15 cellular contexts compared by ENCODE assay signal in the genomic region with DNA sequence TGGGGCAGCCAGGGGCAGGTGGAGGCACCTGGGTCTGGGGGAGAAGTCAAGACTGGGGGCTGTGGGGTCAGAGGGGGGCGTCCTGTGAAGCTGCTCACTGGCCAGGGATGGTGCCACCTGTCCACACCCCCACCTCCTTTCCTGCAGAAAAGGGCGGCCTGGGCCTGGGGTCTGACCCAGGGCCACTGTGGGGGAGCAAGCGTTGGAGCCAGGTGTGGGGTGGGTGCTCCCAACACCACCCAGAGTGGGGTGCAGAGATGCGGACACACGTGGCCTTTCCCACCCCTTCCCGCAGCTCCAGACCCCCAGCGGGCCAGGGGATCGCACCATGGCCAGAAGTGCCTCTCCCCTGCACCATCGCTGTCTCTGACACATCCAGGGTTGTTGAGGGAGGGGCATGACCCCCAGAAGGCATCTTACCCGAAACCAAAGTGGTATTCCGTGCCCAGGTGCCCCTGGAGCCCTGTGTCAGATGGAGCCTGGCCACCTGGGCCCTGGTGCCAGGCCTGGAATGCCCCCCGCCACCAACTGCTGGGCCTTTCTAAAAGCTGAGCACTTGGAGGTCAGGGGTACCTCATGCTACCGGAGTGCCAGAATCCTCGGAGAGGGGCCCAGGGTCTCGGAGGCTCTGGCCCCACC.
"Had no signal": no experiment of that assay in that cellular context is flagged by ENCODE, and none has a peak within 500 bp of the region (broad histone marks: within the 10 kb centered on the region; RNA-seq: fewer than 3 reads in every experiment).

No MANE protein-coding gene starts in this region.

- H3K4me3 ChIP-seq: gastroesophageal sphincter, hepatocyte, tibial artery, uterus had no signal

- DNase-seq: activated CD4-positive, CD25-positive, alpha-beta regulatory T cell; activated CD8-positive, alpha-beta memory T cell treated with anti-CD3 and anti-CD28 coated beads, Interleukin-2, amount 50 U/mL, for 4 hours; activated CD8-positive, alpha-beta T cell treated with anti-CD3 and anti-CD28 coated beads, Interleukin-2, amount 10 ng/mL, durations not matched to agents 7 days and 5 days; activated gamma-delta T cell; activated naive CD8-positive, alpha-beta T cell treated with anti-CD3 and anti-CD28 coated beads, Interleukin-2, amount 50 U/mL, for 24 hours; activated T-cell treated with anti-CD3 and anti-CD28 coated beads, Interleukin-2, amount 50 U/mL, for 48 hours; erythroblast; stimulated activated CD4-positive, alpha-beta T cell treated with anti-CD3 and anti-CD28 coated beads, Interleukin-2, amount 100 ng/mL, for 48 hours had no signal

- H3K27me3 Mint-ChIP-seq: activated CD4-positive, alpha-beta T cell treated with anti-CD3 and anti-CD28 coated beads, Interleukin-2, amount 10 ng/mL, durations not matched to agents 24 days and 14 days; stimulated activated memory B cell treated with anti-CD40 and anti-IgM and Interleukin-4, amounts not matched to agents 10 μg/mL and 1 μg/mL and 100 μg/mL, for 72 hours had no signal

- ATAC-seq: activated CD8-positive, alpha-beta T cell treated with anti-CD3 and anti-CD28 coated beads, Interleukin-2, amount 10 ng/mL, durations not matched to agents 7 days and 5 days; activated naive CD8-positive, alpha-beta T cell treated with anti-CD3 and anti-CD28 coated beads, Interleukin-2, amount 50 U/mL, for 24 hours; gastroesophageal sphincter; stimulated activated memory B cell treated with anti-CD40 and anti-IgM and Interleukin-4, amounts not matched to agents 10 μg/mL and 1 μg/mL and 100 μg/mL, for 72 hours had no signal

- H3K9me3 ChIP-seq: gastroesophageal sphincter, tibial artery, uterus had no signal

- H3K27ac Mint-ChIP-seq: activated naive CD8-positive, alpha-beta T cell treated with anti-CD3 and anti-CD28 coated beads, Interleukin-2, amount 50 U/mL, for 24 hours; nephron had no signal

- H3K27ac ChIP-seq: gastroesophageal sphincter, hepatocyte, tibial artery, uterus had no signal

- H3K36me3 Mint-ChIP-seq: stimulated activated memory B cell treated with anti-CD40 and anti-IgM and Interleukin-4, amounts not matched to agents 10 μg/mL and 1 μg/mL and 100 μg/mL, for 72 hours had no signal

- H3K4me3 Mint-ChIP-seq: activated naive CD8-positive, alpha-beta T cell treated with anti-CD3 and anti-CD28 coated beads, Interleukin-2, amount 50 U/mL, for 24 hours had no signal

- H3K36me3 ChIP-seq: gastroesophageal sphincter, tibial artery, uterus had no signal

- H3K9me3 Mint-ChIP-seq: activated CD4-positive, alpha-beta T cell treated with anti-CD3 and anti-CD28 coated beads, Interleukin-2, amount 10 ng/mL, durations not matched to agents 24 days and 14 days; activated naive CD8-positive, alpha-beta T cell treated with anti-CD3 and anti-CD28 coated beads, Interleukin-2, amount 50 U/mL, for 24 hours; stimulated activated memory B cell treated with anti-CD40 and anti-IgM and Interleukin-4, amounts not matched to agents 10 μg/mL and 1 μg/mL and 100 μg/mL, for 72 hours had no signal

- H3K27me3 ChIP-seq: gastroesophageal sphincter, hepatocyte had no signal
